Comparison of ENCODE assay signal across 24 cellular contexts in the genomic region with DNA sequence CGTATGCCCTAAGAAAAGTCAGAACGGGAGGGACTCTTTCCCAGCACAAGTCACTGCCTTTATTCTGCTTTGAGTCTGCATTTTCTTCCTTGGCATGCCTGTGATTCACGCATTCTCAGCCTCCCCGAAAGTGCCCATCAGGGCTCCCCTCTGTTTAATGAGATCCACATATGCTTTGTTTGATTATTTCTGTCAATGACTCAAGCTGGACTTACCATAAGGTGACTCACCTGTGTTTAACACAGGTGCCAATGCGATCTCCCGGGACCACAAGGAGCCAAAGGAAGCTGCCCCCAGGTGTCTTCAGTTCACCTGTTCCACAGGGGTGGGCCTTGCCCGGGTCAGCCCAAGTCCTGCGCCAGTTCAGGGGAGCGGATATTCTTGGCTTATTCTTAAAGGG.
DNase-seq lines count a peak whose midpoint lies in the region; FAIRE-seq and TF ChIP-seq lines count a peak whose summit lies in the region.
"Had no signal": no experiment of that assay in that cellular context is flagged by ENCODE, and none has a peak within 500 bp of the region (broad histone marks: within the 10 kb centered on the region; RNA-seq: fewer than 3 reads in every experiment).

No MANE protein-coding gene starts in this region.

- H3K36me3 ChIP-seq in left ventricle myocardium inferior (no peaks in the 10 kb centered on the region), bronchial epithelial cell (ENCODE audit: control insufficient read depth, insufficient read depth, low read length) (no peaks in the 10 kb centered on the region)
- H3K36me3 ChIP-seq: BE2C; BLaER1 treated with 17β-estradiol and CSF1 and Interleukin-3, amounts not matched to agents 10 nM and 100 nM; HAP-1 had no signal

- H3K27me3 ChIP-seq in left ventricle myocardium inferior (ENCODE audit: low read depth) (peaks cover 90% of the 10 kb centered on the region), bronchial epithelial cell (ENCODE audit: control insufficient read depth, insufficient read depth, low read length) (no peaks in the 10 kb centered on the region)
- H3K27me3 ChIP-seq: BLaER1 treated with 17β-estradiol and CSF1 and Interleukin-3, amounts not matched to agents 10 nM and 100 nM had no signal

- DNase-seq in cardiac septum (ENCODE audit: low spot score) (peak; percentile 46), left ventricle myocardium inferior (no peak), RWPE1 (ENCODE audit: low spot score) (peak; percentile 13), bronchial epithelial cell (ENCODE audit: low read depth) (peak; percentile 2), DMS114 treated with DMSO at 0.1 percent for 48 hours (lab: John Stamatoyannopoulos, UW; ENCODE audit: unreplicated experiment) (no peak), amniotic stem cell (lab: John Stamatoyannopoulos, UW) (no peak)
- no peak for DNase-seq in stimulated activated CD4-positive, alpha-beta T cell treated with anti-CD3 and anti-CD28 coated beads, Interleukin-2, amount 100 ng/mL, for 24 hours
- DNase-seq: 8988T; ACHN; AML-193; BE2C; Caco-2; CD4-positive, alpha-beta memory T cell; DMS79; EL; GF-D8; GOT3; HFFc6 had no signal

- H3K4me3 ChIP-seq in left ventricle myocardium inferior (no peak overlapping the region), bronchial epithelial cell (ENCODE audit: low read depth, low read length) (no peak overlapping the region)
- H3K4me3 ChIP-seq: A549; BLaER1 treated with 17β-estradiol and CSF1 and Interleukin-3, amounts not matched to agents 10 nM and 100 nM; HAP-1 had no signal

- TF ChIP-seq CTCF in left ventricle myocardium inferior (IDR thresholded peaks at IDR 0.05; ENCODE audit: borderline replicate concordance) (no peak), RWPE1 (conservative IDR thresholded peaks at IDR 0.05; ENCODE audit: low read depth) (no peak), bronchial epithelial cell (IDR thresholded peaks at IDR 0.05; ENCODE audit: insufficient read depth, low read length, severe bottlenecking) (no peak)

- intact Hi-C loops in cardiac septum (cut with DNase I) (no loop called here), left ventricle myocardium inferior (cut with micrococcal nuclease) (no loop called here)

- no peak for FAIRE-seq in bronchial epithelial cell (lab: Jason Lieb, UNC)
- FAIRE-seq: A549, GM12891, GM18507, H54 had no signal

- no peaks in the 10 kb centered on the region for H3K4me1 ChIP-seq in left ventricle myocardium inferior
- H3K4me1 ChIP-seq: A549, BE2C, Caco-2, HAP-1 had no signal

- H3K27ac ChIP-seq in left ventricle myocardium inferior (replicated peaks): no peak overlapping the region
- no peak overlapping the region for H3K27ac ChIP-seq in RWPE1
- H3K27ac ChIP-seq: A549; BLaER1 treated with 17β-estradiol and CSF1 and Interleukin-3, amounts not matched to agents 10 nM and 100 nM had no signal

- no peaks in the 10 kb centered on the region for H3K9me3 ChIP-seq in left ventricle myocardium inferior (replicated peaks)
- H3K9me3 ChIP-seq: A549, BE2C, Caco-2, HAP-1 had no signal

- POLR2A ChIA-PET in RWPE1 (lab: Yijun Ruan, JAX; ENCODE audit: low non-redundant PET): no interaction called here

- CTCF ChIA-PET in RWPE1 (lab: Yijun Ruan, JAX): interaction anchor here (0.6 kb wide), 1 partner anchor 1096 kb away, joined by 4 read pairs; no protein-coding TSS in a partner anchor

Comparison
In these comparisons a context has a peak if more than half of its experiments do, and no peak if none do; other contexts are left out.
1. DNase-seq: peak in cardiac septum (single experiment), RWPE1 (single experiment) and bronchial epithelial cell (single experiment); none in left ventricle myocardium inferior (single experiment), DMS114 treated with DMSO at 0.1 percent for 48 hours (single experiment), amniotic stem cell (single experiment) and stimulated activated CD4-positive, alpha-beta T cell treated with anti-CD3 and anti-CD28 coated beads, Interleukin-2, amount 100 ng/mL, for 24 hours (0 of 2).